In genomic region chr19:2983351-2984195, GRCh38 we compare ENCODE assay signal across 1 cellular context.
TF ChIP-seq lines count a peak whose summit lies in the region.

No MANE protein-coding gene starts in this region.

TF ChIP-seq in HEK293, 187 proteins besides CTCF, POLR2A, EP300 and RAD21 (continued from another document and continues in another):
- TF ChIP-seq REST (tag by site-specific recombination; IDR thresholded peaks at IDR 0.05) (0 out of 2 replicates have a peak, but pooled peaks have one; percentile 34), ZBTB6 (tag by site-specific recombination; IDR thresholded peaks at IDR 0.05) (0 out of 2 replicates have a peak, but pooled peaks have one; percentile 36), ZNF157 (tag by site-specific recombination; IDR thresholded peaks at IDR 0.05) (no peak), ZNF600 (tag by site-specific recombination; IDR thresholded peaks at IDR 0.05) (peak; percentile 85), ZNF394 (tag by site-specific recombination; IDR thresholded peaks at IDR 0.05; ENCODE audit: borderline replicate concordance) (peak; percentile 36; the same call in 1 of the 2 replicates), PRDM1 (tag by site-specific recombination; IDR thresholded peaks at IDR 0.05) (no peak), ZNF133 (tag by site-specific recombination; IDR thresholded peaks at IDR 0.05) (no peak; the same call in 1 of the 2 replicates), ZNF571 (tag by site-specific recombination; IDR thresholded peaks at IDR 0.05) (no peak), ZNF280D (tag by site-specific recombination; IDR thresholded peaks at IDR 0.05) (peak; percentile 23; the same call in 1 of the 2 replicates), ZNF37A (tag by site-specific recombination; IDR thresholded peaks at IDR 0.05) (no peak), ZNF488 (tag by site-specific recombination; IDR thresholded peaks at IDR 0.05) (0 out of 2 replicates have a peak, but pooled peaks have one; percentile 84), YY2 (tag by site-specific recombination; IDR thresholded peaks at IDR 0.05) (no peak), ZNF521 (tag by site-specific recombination; IDR thresholded peaks at IDR 0.05) (no peak), ZNF677 (tag by site-specific recombination; IDR thresholded peaks at IDR 0.05) (no peak), ZBTB26 (tag by site-specific recombination; optimal IDR thresholded peaks at IDR 0.05) (peak; percentile 32), ZNF501 (tag by site-specific recombination; IDR thresholded peaks at IDR 0.05) (peak; percentile 68; the same call in 1 of the 2 replicates), REPIN1 (tag by site-specific recombination; IDR thresholded peaks at IDR 0.05; ENCODE audit: low read depth) (no peak), ZBTB8A (tag by site-specific recombination; IDR thresholded peaks at IDR 0.05) (peak; percentile 89), ZNF280C (tag by site-specific recombination; IDR thresholded peaks at IDR 0.05) (no peak), ZNF660 (tag by site-specific recombination; IDR thresholded peaks at IDR 0.05) (no peak; the same call in none of the 2 replicates), ZNF514 (tag by site-specific recombination; IDR thresholded peaks at IDR 0.05) (no peak), GLIS2 (tag by site-specific recombination; IDR thresholded peaks at IDR 0.05) (peak; percentile 90), PBX3 (CRISPR knock-in tag; IDR thresholded peaks at IDR 0.05) (peak; percentile 76; the same call in 1 of the 2 replicates), BCL11A (tag by site-specific recombination; IDR thresholded peaks at IDR 0.05; ENCODE audit: low read depth) (peak; percentile 82), ELK4 (IDR thresholded peaks at IDR 0.05; ENCODE audit: borderline replicate concordance, low read depth, low read length) (no peak), SP3 (tag by site-specific recombination; IDR thresholded peaks at IDR 0.05) (peak; percentile 60), ZNF175 (tag by site-specific recombination; IDR thresholded peaks at IDR 0.05) (no peak), ZNF544 (tag by site-specific recombination; IDR thresholded peaks at IDR 0.05) (no peak), IKZF3 (tag by site-specific recombination; IDR thresholded peaks at IDR 0.05) (no peak), ZFP69B (tag by site-specific recombination; IDR thresholded peaks at IDR 0.05) (0 out of 2 replicates have a peak, but pooled peaks have one; percentile 41), KLF7 (tag by site-specific recombination; IDR thresholded peaks at IDR 0.05; ENCODE audit: borderline replicate concordance) (no peak), ZNF610 (tag by site-specific recombination; IDR thresholded peaks at IDR 0.05; ENCODE audit: borderline replicate concordance) (peak; percentile 70; the same call in 1 of the 2 replicates), ZFP41 (tag by site-specific recombination; IDR thresholded peaks at IDR 0.05; ENCODE audit: borderline replicate concordance) (no peak), RBAK (tag by site-specific recombination; IDR thresholded peaks at IDR 0.05) (no peak), ZNF18 (tag by site-specific recombination; IDR thresholded peaks at IDR 0.05) (no peak), MZF1 (tag by site-specific recombination; IDR thresholded peaks at IDR 0.05; ENCODE audit: borderline replicate concordance) (no peak), ZNF792 (tag by site-specific recombination; IDR thresholded peaks at IDR 0.05) (no peak), OSR2 (tag by site-specific recombination; IDR thresholded peaks at IDR 0.05) (no peak; the same call in 1 of the 2 replicates), ZNF223 (tag by site-specific recombination; IDR thresholded peaks at IDR 0.05) (no peak), ZNF654 (tag by site-specific recombination; IDR thresholded peaks at IDR 0.05; ENCODE audit: low read depth) (no peak), ZNF324 (tag by site-specific recombination; IDR thresholded peaks at IDR 0.05) (peak; percentile 30; the same call in 1 of the 2 replicates), ZFHX2 (tag by site-specific recombination; conservative IDR thresholded peaks at IDR 0.05) (peak; percentile 59), OVOL3 (tag by site-specific recombination; IDR thresholded peaks at IDR 0.05) (0 out of 2 replicates have a peak, but pooled peaks have one; percentile 61), ZNF112 (tag by site-specific recombination; IDR thresholded peaks at IDR 0.05) (no peak), ZNF391 (tag by site-specific recombination; IDR thresholded peaks at IDR 0.05; ENCODE audit: borderline replicate concordance, low read depth) (peak; percentile 70; the same call in 1 of the 2 replicates), ZNF560 (tag by site-specific recombination; IDR thresholded peaks at IDR 0.05; ENCODE audit: borderline replicate concordance) (no peak), ZNF626 (tag by site-specific recombination; IDR thresholded peaks at IDR 0.05) (no peak), ZNF239 (tag by site-specific recombination; IDR thresholded peaks at IDR 0.05) (no peak), SCRT2 (tag by site-specific recombination; IDR thresholded peaks at IDR 0.05) (no peak), ZNF350 (tag by site-specific recombination; IDR thresholded peaks at IDR 0.05) (no peak), ZNF10 (tag by site-specific recombination; IDR thresholded peaks at IDR 0.05) (peak; percentile 46; the same call in 1 of the 2 replicates)
